Comparison of ENCODE assay signal across 1 cellular context in the genomic region with DNA sequence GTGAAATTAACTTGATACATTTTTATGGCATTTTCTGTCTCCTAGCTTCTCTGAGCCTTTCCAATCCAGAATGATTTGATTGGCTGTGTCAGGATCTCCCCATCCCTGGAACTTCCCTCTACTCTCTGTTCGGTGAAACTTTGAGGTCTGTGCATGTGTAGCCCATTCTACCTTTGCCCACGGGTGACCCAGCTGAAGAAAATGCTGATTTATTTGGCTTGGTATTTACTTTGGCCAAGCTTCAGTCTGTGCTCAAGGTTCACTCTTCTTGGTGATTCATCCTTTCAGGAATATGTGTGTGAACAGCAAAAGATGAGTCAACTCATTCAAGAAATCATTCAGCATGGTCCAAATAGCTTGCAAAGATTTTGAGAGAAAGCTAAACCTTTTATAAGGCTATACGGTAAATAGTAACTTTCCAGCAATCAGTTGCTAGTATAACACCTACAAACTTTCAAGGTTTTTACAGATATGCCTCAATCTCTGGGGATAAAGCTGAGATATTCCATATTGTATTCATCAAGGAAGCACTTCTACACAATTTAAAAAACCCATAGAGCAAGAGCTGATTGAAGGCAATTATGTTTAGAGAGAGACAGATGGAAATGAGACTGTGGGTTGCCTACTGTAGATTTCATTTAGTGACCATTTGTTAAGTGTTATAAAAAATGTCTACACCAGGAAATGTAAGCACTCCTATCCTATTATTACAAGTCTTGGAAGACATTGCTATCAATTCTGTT.
TF ChIP-seq lines count a peak whose summit lies in the region.

No MANE protein-coding gene starts in this region.

TF ChIP-seq in HepG2, 621 proteins besides CTCF, POLR2A, EP300 and RAD21 (continued from another document and continues in another):
- TF ChIP-seq, protein P1, sequence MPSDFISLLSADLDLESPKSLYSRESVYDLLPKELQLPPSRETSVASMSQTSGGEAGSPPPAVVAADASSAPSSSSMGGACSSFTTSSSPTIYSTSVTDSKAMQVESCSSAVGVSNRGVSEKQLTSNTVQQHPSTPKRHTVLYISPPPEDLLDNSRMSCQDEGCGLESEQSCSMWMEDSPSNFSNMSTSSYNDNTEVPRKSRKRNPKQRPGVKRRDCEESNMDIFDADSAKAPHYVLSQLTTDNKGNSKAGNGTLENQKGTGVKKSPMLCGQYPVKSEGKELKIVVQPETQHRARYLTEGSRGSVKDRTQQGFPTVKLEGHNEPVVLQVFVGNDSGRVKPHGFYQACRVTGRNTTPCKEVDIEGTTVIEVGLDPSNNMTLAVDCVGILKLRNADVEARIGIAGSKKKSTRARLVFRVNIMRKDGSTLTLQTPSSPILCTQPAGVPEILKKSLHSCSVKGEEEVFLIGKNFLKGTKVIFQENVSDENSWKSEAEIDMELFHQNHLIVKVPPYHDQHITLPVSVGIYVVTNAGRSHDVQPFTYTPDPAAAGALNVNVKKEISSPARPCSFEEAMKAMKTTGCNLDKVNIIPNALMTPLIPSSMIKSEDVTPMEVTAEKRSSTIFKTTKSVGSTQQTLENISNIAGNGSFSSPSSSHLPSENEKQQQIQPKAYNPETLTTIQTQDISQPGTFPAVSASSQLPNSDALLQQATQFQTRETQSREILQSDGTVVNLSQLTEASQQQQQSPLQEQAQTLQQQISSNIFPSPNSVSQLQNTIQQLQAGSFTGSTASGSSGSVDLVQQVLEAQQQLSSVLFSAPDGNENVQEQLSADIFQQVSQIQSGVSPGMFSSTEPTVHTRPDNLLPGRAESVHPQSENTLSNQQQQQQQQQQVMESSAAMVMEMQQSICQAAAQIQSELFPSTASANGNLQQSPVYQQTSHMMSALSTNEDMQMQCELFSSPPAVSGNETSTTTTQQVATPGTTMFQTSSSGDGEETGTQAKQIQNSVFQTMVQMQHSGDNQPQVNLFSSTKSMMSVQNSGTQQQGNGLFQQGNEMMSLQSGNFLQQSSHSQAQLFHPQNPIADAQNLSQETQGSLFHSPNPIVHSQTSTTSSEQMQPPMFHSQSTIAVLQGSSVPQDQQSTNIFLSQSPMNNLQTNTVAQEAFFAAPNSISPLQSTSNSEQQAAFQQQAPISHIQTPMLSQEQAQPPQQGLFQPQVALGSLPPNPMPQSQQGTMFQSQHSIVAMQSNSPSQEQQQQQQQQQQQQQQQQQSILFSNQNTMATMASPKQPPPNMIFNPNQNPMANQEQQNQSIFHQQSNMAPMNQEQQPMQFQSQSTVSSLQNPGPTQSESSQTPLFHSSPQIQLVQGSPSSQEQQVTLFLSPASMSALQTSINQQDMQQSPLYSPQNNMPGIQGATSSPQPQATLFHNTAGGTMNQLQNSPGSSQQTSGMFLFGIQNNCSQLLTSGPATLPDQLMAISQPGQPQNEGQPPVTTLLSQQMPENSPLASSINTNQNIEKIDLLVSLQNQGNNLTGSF (CRISPR knock-in tag; IDR thresholded peaks at IDR 0.05), result no peak
- TF ChIP-seq CREM (IDR thresholded peaks at IDR 0.05) (peak; percentile 54; the same call in 1 of the 2 replicates), CREM (CRISPR knock-in tag; IDR thresholded peaks at IDR 0.05) (no peak), U2AF2 (IDR thresholded peaks at IDR 0.05; ENCODE audit: low read depth, low read length) (no peak), TBL1XR1 (IDR thresholded peaks at IDR 0.05; ENCODE audit: borderline replicate concordance, low read length, partially characterized antibody) (peak; percentile 65), SOX6 (IDR thresholded peaks at IDR 0.05) (no peak), SOX6 (CRISPR knock-in tag; IDR thresholded peaks at IDR 0.05) (0 out of 2 replicates have a peak, but pooled peaks have one; percentile 16), PHF20 (CRISPR knock-in tag; IDR thresholded peaks at IDR 0.05) (no peak), PAF1 (CRISPR knock-in tag; IDR thresholded peaks at IDR 0.05) (no peak), SAP130 (CRISPR knock-in tag; IDR thresholded peaks at IDR 0.05; ENCODE audit: low read depth) (peak; percentile 57), KDM6A (CRISPR knock-in tag; IDR thresholded peaks at IDR 0.05; ENCODE audit: low read depth) (peak; percentile 71), DR1 (CRISPR knock-in tag; IDR thresholded peaks at IDR 0.05) (no peak), RBFOX2 (IDR thresholded peaks at IDR 0.05; ENCODE audit: low read depth, low read length) (no peak), ZNF768 (CRISPR knock-in tag; IDR thresholded peaks at IDR 0.05) (no peak), FOXC1 (CRISPR knock-in tag; IDR thresholded peaks at IDR 0.05; ENCODE audit: borderline replicate concordance) (no peak), ZNF274 (CRISPR knock-in tag; IDR thresholded peaks at IDR 0.05) (no peak), ZNF574 (CRISPR knock-in tag; IDR thresholded peaks at IDR 0.05) (no peak), ZNF891 (CRISPR knock-in tag; IDR thresholded peaks at IDR 0.05) (no peak), ZNF761 (CRISPR knock-in tag; conservative IDR thresholded peaks at IDR 0.05) (no peak), THYN1 (CRISPR knock-in tag; IDR thresholded peaks at IDR 0.05; ENCODE audit: borderline replicate concordance, low read depth) (no peak), FOXA3 (CRISPR knock-in tag; IDR thresholded peaks at IDR 0.05) (peak; percentile 96), ZNF883 (CRISPR knock-in tag; IDR thresholded peaks at IDR 0.05; ENCODE audit: not compliant biosample characterization) (no peak), IKZF1 (IDR thresholded peaks at IDR 0.05) (no peak), ELK4 (CRISPR knock-in tag; IDR thresholded peaks at IDR 0.05; ENCODE audit: borderline replicate concordance) (no peak), BORCS8-MEF2B (CRISPR knock-in tag; IDR thresholded peaks at IDR 0.05) (no peak), CREB1 (IDR thresholded peaks at IDR 0.05) (no peak), CREB1 (CRISPR knock-in tag; IDR thresholded peaks at IDR 0.05) (peak; percentile 45), SMAD3 (CRISPR knock-in tag; IDR thresholded peaks at IDR 0.05) (0 out of 2 replicates have a peak, but pooled peaks have one; percentile 27), NBN (conservative IDR thresholded peaks at IDR 0.05) (no peak), ZNF644 (CRISPR knock-in tag; IDR thresholded peaks at IDR 0.05; ENCODE audit: low read depth) (peak; percentile 71; the same call in 1 of the 2 replicates), JUNB (CRISPR knock-in tag; IDR thresholded peaks at IDR 0.05; ENCODE audit: borderline replicate concordance) (peak; percentile 87; the same call in 1 of the 2 replicates), SIN3A (IDR thresholded peaks at IDR 0.05; ENCODE audit: borderline replicate concordance, low read depth, low read length) (no peak), DZIP1 (CRISPR knock-in tag; IDR thresholded peaks at IDR 0.05) (no peak), ZBTB14 (CRISPR knock-in tag; IDR thresholded peaks at IDR 0.05) (no peak), DBP (CRISPR knock-in tag; IDR thresholded peaks at IDR 0.05; ENCODE audit: not compliant biosample characterization) (no peak), FOXK1 (CRISPR knock-in tag; IDR thresholded peaks at IDR 0.05; ENCODE audit: borderline replicate concordance, low read depth) (peak; percentile 48; the same call in 1 of the 2 replicates), ZNF607 (CRISPR knock-in tag; IDR thresholded peaks at IDR 0.05; ENCODE audit: borderline replicate concordance) (no peak)
- TF ChIP-seq, protein P2, sequence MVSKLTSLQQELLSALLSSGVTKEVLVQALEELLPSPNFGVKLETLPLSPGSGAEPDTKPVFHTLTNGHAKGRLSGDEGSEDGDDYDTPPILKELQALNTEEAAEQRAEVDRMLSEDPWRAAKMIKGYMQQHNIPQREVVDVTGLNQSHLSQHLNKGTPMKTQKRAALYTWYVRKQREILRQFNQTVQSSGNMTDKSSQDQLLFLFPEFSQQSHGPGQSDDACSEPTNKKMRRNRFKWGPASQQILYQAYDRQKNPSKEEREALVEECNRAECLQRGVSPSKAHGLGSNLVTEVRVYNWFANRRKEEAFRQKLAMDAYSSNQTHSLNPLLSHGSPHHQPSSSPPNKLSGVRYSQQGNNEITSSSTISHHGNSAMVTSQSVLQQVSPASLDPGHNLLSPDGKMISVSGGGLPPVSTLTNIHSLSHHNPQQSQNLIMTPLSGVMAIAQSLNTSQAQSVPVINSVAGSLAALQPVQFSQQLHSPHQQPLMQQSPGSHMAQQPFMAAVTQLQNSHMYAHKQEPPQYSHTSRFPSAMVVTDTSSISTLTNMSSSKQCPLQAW (CRISPR knock-in tag; IDR thresholded peaks at IDR 0.05), result no peak
- TF ChIP-seq, protein P3, sequence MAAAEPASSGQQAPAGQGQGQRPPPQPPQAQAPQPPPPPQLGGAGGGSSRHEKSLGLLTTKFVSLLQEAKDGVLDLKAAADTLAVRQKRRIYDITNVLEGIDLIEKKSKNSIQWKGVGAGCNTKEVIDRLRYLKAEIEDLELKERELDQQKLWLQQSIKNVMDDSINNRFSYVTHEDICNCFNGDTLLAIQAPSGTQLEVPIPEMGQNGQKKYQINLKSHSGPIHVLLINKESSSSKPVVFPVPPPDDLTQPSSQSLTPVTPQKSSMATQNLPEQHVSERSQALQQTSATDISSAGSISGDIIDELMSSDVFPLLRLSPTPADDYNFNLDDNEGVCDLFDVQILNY (CRISPR knock-in tag; conservative IDR thresholded peaks at IDR 0.05), result no peak
- TF ChIP-seq, protein P4, sequence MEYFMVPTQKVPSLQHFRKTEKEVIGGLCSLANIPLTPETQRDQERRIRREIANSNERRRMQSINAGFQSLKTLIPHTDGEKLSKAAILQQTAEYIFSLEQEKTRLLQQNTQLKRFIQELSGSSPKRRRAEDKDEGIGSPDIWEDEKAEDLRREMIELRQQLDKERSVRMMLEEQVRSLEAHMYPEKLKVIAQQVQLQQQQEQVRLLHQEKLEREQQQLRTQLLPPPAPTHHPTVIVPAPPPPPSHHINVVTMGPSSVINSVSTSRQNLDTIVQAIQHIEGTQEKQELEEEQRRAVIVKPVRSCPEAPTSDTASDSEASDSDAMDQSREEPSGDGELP (IDR thresholded peaks at IDR 0.05; ENCODE audit: borderline replicate concordance, low read depth), result peak; percentile 61; the same call in 1 of the 2 replicates
